13 cellular contexts compared by ENCODE assay signal in the genomic region with DNA sequence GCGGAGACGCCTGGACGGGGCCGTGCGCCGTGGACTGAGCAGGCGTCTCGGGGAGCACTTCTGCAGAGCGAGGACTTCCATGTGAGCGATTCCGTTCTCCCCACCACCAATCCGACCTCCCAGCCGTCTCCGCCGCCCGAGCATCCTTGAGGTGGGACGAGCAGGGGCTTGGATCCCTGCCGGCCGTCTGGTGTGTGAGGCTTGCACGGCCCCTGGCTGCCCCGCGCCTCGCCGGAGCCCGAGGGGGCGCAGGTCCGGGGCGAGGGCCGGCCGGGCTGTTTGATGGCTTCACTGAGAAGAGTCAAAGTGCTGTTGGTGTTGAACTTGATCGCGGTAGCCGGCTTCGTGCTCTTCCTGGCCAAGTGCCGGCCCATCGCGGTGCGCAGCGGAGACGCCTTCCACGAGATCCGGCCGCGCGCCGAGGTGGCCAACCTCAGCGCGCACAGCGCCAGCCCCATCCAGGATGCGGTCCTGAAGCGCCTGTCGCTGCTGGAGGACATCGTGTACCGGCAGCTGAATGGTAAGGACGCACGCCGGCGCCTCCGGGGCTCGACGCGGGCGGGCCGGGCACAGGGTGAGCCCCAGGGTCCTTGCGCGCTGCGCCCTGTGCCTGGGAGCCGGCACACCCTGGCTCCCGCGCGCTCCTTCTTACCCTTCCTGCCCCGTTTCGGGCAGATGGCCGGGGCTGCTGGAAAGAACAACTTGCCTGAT. TPM values are rescaled to one million over a fixed set of nuclear protein-coding genes. Genes with fewer than 3 reads are reported as not detected.
DNase-seq lines count a peak whose midpoint lies in the region; ATAC-seq and TF ChIP-seq lines count a peak whose summit lies in the region.
"Had no signal": no experiment of that assay in that cellular context is flagged by ENCODE, and none has a peak within 500 bp of the region (broad histone marks: within the 10 kb centered on the region; RNA-seq: fewer than 3 reads in every experiment).

No MANE protein-coding gene starts in this region.

- peaks cover 0 to 6% (median 1%) of the 10 kb centered on the region in 6 donors for H3K9me3 Mint-ChIP-seq in immature natural killer cell

- H3F3A ChIP-seq in smooth muscle cell (ENCODE audit: low read depth), result no peaks in the 10 kb centered on the region

- no peak overlapping the region for H2AFZ ChIP-seq in smooth muscle cell (ENCODE audit: low read depth)

- H3K27me3 Mint-ChIP-seq in immature natural killer cell (ENCODE audit: low read depth in 3 of 3), result peaks cover 2 to 8% (median 3%) of the 10 kb centered on the region in 3 donors

- H3K36me3 Mint-ChIP-seq in immature natural killer cell, result peaks cover 0 to 4% (median 0%) of the 10 kb centered on the region in 3 donors

- H3K27ac ChIP-seq in HUES6 (ENCODE audit: low read depth, low read length), result no peak overlapping the region; the same call in 1 of the 2 replicates
- H3K27ac ChIP-seq in smooth muscle cell (ENCODE audit: low read depth), result no peak overlapping the region

- H3K4me2 ChIP-seq in smooth muscle cell, result peak overlapping the region; percentile 95

- H3K27me3 ChIP-seq in HUES6 (ENCODE audit: control insufficient read depth, insufficient read depth, low read length) (peaks cover 34% of the 10 kb centered on the region), smooth muscle cell (ENCODE audit: low read depth) (peaks cover 76% of the 10 kb centered on the region)

- no peaks in the 10 kb centered on the region for H3K79me2 ChIP-seq in smooth muscle cell (ENCODE audit: low read depth)

- peak overlapping the region; percentile 93 for H3K4me3 ChIP-seq in HUES6 (ENCODE audit: low read depth, low read length)
- H3K4me3 ChIP-seq in smooth muscle cell, result peak overlapping the region; percentile 59

- H3K9ac ChIP-seq in HUES6 (ENCODE audit: low read length), result peak overlapping the region; percentile 87
- no peak overlapping the region for H3K9ac ChIP-seq in smooth muscle cell (ENCODE audit: low read depth)

- no peak overlapping the region for H3K27ac Mint-ChIP-seq in immature natural killer cell

- H4K20me1 ChIP-seq in smooth muscle cell (ENCODE audit: low read depth), result no peaks in the 10 kb centered on the region

- no peak for ATAC-seq in GM19463 (IDR thresholded peaks at IDR 0.05; ENCODE audit: unreplicated experiment)

- H3K4me1 ChIP-seq in HUES6 (ENCODE audit: control insufficient read depth, insufficient read depth, low read length), result peaks cover 34% of the 10 kb centered on the region
- peaks cover 16% of the 10 kb centered on the region for H3K4me1 ChIP-seq in smooth muscle cell (ENCODE audit: low read depth)

- peaks cover 2% of the 10 kb centered on the region; the same call in 1 of the 2 replicates for H3K36me3 ChIP-seq in HUES6 (ENCODE audit: control insufficient read depth, insufficient read depth, low read length)
- no peaks in the 10 kb centered on the region for H3K36me3 ChIP-seq in smooth muscle cell (ENCODE audit: low read depth)

- no peaks in the 10 kb centered on the region for H3K9me3 ChIP-seq in HUES6 (ENCODE audit: control insufficient read depth, insufficient read depth, low read depth, low read length)
- H3K9me3 ChIP-seq in smooth muscle cell (replicated peaks; ENCODE audit: low read depth), result no peaks in the 10 kb centered on the region

- H3K4me3 Mint-ChIP-seq in immature natural killer cell, result no peak overlapping the region

- DNase-seq in cerebellar cortex (ENCODE audit: low spot score) (peak; percentile 50), islet precursor cell (peak; percentile 62), smooth muscle cell (lab: John Stamatoyannopoulos, UW; ENCODE audit: unreplicated experiment) (no peak), immature natural killer cell (no peak), activated gamma-delta T cell (lab: John Stamatoyannopoulos, UW) (no peak), H4 (ENCODE audit: low spot score) (no peak)
- DNase-seq: activated T-cell treated with anti-CD3 and anti-CD28 coated beads, Interleukin-2, amount 50 U/mL, for 1 hour; effector CD4-positive, alpha-beta T cell; stimulated activated CD8-positive, alpha-beta memory T cell treated with anti-CD3 and anti-CD28 coated beads, Interleukin-4, amount 100 ng/mL, for 48 hours had no signal

- H3K4me1 Mint-ChIP-seq in immature natural killer cell, result no peaks in the 10 kb centered on the region

- no peak for TF ChIP-seq CTCF in smooth muscle cell (IDR thresholded peaks at IDR 0.05; ENCODE audit: borderline replicate concordance, insufficient read depth, poor library complexity, severe bottlenecking)

- WGBS in smooth muscle cell (ENCODE audit: low lambda C conversion rate), result 3% methylated on average over 57 of the region's 74 CpGs

RNA-seq across cellular contexts. Expression of a gene that starts 0.7 kb away (rescaled TPM):
- total RNA-seq in smooth muscle cell, result 0.45 and 2.0 TPM in 2 replicates
- polyA plus RNA-seq in smooth muscle cell (0.34 and 0.38 TPM in 2 replicates), immature natural killer cell (not detected)
- 0.70 and 0.76 TPM in 2 replicates for total RNA-seq in H4 (2014; rRNA removed; shearing (Covaris generic))
- total RNA-seq: T-helper 2 cell treated with Interferon-gamma antibody and Interleukin-4, amounts not matched to agents 100 ng/mL and 5 ng/mL, for 36 hours had no signal
- polyA plus RNA-seq: keratinocyte had no signal

Comparison
In these comparisons a context has a peak if more than half of its experiments do, and no peak if none do; other contexts are left out.
1. DNase-seq: peak in cerebellar cortex (single experiment) and islet precursor cell (single experiment); none in smooth muscle cell (single experiment), immature natural killer cell (0 of 3), activated gamma-delta T cell (single experiment) and H4 (single experiment).